ENCODE assay signal across 20 cellular contexts in the genomic region with DNA sequence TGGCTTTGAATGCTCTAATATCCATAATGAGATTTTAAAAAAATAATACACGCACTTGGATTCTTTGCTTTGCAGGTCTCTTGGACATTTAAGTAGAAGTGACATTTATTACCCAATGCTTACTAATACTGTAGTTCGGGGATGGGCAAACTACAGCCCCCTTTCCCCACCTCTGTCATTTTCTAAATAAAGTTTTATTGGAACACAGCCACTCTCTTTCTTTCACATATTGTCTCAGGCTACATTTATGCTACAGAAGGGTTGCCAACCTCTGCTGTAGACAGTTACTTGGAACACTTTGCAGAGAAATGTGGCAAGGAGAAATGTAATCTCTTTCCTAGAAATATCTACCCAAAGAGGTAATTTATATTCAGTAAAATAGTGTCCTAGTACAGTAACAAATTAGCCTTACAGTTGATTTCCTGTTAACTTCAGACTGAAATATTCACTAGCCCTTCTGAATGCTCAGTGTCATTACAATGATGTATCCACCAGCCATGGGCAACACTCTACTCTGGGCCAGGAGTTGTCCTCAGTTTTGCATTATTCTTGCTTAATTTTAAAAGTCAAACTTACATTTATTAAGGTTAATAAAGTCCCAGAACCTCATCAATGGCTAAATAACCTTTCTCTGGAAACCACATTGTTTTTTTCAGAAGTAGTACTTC.
A peak's percentile ranks its signal among the peaks of the same experiment; 100 is the strongest.
DNase-seq lines count a peak whose midpoint lies in the region; ATAC-seq, FAIRE-seq and TF ChIP-seq lines count a peak whose summit lies in the region.
"Had no signal": no experiment of that assay in that cellular context is flagged by ENCODE, and none has a peak within 500 bp of the region (broad histone marks: within the 10 kb centered on the region; RNA-seq: fewer than 3 reads in every experiment).

No MANE protein-coding gene starts in this region.

- WGBS in H1 (ENCODE audit: extremely low coverage in 1 of 2, insufficient coverage in 1 of 2, insufficient read length in 1 of 2, insufficient replicate concordance in 2 of 2, low coverage in 1 of 2, low lambda C conversion rate in 2 of 2, missing lambda C conversion rate in 1 of 2), 2 experiments, result 83% methylated on average over 2 of the region's 2 CpGs; no CpG with 5 or more reads in 1 of the 2 experiments
- WGBS in SK-N-SH (ENCODE audit: low lambda C conversion rate), result 18% methylated on average over 2 of the region's 2 CpGs

- no peak for ATAC-seq in CD4-positive, alpha-beta T cell (ENCODE audit: poor library complexity)
- ATAC-seq in GM19351 (IDR thresholded peaks at IDR 0.05; ENCODE audit: unreplicated experiment), result no peak
- ATAC-seq: body of pancreas, right cardiac atrium had no signal

- H3K27ac ChIP-seq in CD4-positive, alpha-beta T cell (ENCODE audit: low read depth, low read length), result no peak overlapping the region
- H3K27ac ChIP-seq in H1 (ENCODE audit: low read depth, low read length) (no peak overlapping the region), SK-N-SH (ENCODE audit: low read depth in 2 of 2, low read length in 1 of 2) (no peak overlapping the region)
- H3K27ac ChIP-seq: 22Rv1, body of pancreas, colonic mucosa, upper lobe of left lung had no signal

- H3K4me1 ChIP-seq in H1 (replicated peaks in 1 of 4; ENCODE audit: control insufficient read depth in 3 of 4, insufficient read depth in 4 of 4, low read length in 3 of 4) (no peaks in the 10 kb centered on the region), SK-N-SH (ENCODE audit: control insufficient read depth in 1 of 2, insufficient read depth in 2 of 2, low read depth in 1 of 2, low read length in 1 of 2) (no peaks in the 10 kb centered on the region)
- H3K4me1 ChIP-seq: colonic mucosa had no signal

- H3K4me3 ChIP-seq in H1 (ENCODE audit: extremely low read depth in 1 of 4, insufficient read depth in 2 of 4, low read depth in 3 of 4, low read length in 4 of 4) (no peak overlapping the region), SK-N-SH (ENCODE audit: low read depth in 2 of 2, low read length in 1 of 2) (no peak overlapping the region)
- H3K4me3 ChIP-seq: body of pancreas, colonic mucosa, upper lobe of left lung had no signal

- no peak overlapping the region for H2BK20ac ChIP-seq in H1 (ENCODE audit: low read length)

- no peak for TF ChIP-seq POLR2A in H1 (IDR thresholded peaks at IDR 0.05; ENCODE audit: control extremely low read depth in 1 of 2, low read depth in 2 of 2, low read length in 2 of 2)

- H3K4me3 Mint-ChIP-seq in CD4-positive, alpha-beta T cell, result no peak overlapping the region
- no peak overlapping the region for H3K4me3 Mint-ChIP-seq in activated CD4-positive, alpha-beta memory T cell treated with anti-CD3 and anti-CD28 coated beads, Interleukin-2, amount 10 ng/mL, durations not matched to agents 7 days and 5 days
- H3K4me3 Mint-ChIP-seq in mesothelial cell of epicardium, result no peak overlapping the region

- H4K20me1 ChIP-seq in H1 (replicated peaks in 1 of 2; ENCODE audit: control insufficient read depth in 1 of 2, insufficient read depth in 2 of 2, low read length in 2 of 2) (no peaks in the 10 kb centered on the region), SK-N-SH (ENCODE audit: insufficient read depth) (no peaks in the 10 kb centered on the region)

- H3K4me2 ChIP-seq in H1 (ENCODE audit: insufficient read depth in 1 of 2, low read depth in 2 of 2, low read length in 2 of 2) (no peak overlapping the region), SK-N-SH (no peak overlapping the region)

- no peak for TF ChIP-seq EP300 in H1 (IDR thresholded peaks at IDR 0.05; ENCODE audit: borderline replicate concordance in 1 of 2, low read depth in 2 of 2, low read length in 2 of 2)
- no peak for TF ChIP-seq EP300 in SK-N-SH (IDR thresholded peaks at IDR 0.05; ENCODE audit: borderline replicate concordance in 1 of 2, low read depth in 1 of 2, low read length in 1 of 2)

- H3K36me3 ChIP-seq in H1 (ENCODE audit: control insufficient read depth in 2 of 4, insufficient read depth in 4 of 4, low read length in 3 of 4) (no peaks in the 10 kb centered on the region), SK-N-SH (replicated peaks in 1 of 2; ENCODE audit: control insufficient read depth in 1 of 2, insufficient read depth in 2 of 2, low read length in 1 of 2) (no peaks in the 10 kb centered on the region)
- H3K36me3 ChIP-seq: colonic mucosa, upper lobe of left lung had no signal

- H3K4ac ChIP-seq in H1 (replicated peaks; ENCODE audit: insufficient read length, low read depth, low read length), result no peak overlapping the region

- no peak overlapping the region for H4K8ac ChIP-seq in H1 (ENCODE audit: extremely low read depth, insufficient read depth, low read length)

- no peak for TF ChIP-seq RAD21 in H1 (IDR thresholded peaks at IDR 0.05 in 1 of 2, conservative IDR thresholded peaks at IDR 0.05 in 1 of 2; ENCODE audit: low read depth in 2 of 2, low read length in 2 of 2)
- no peak for TF ChIP-seq RAD21 in SK-N-SH (IDR thresholded peaks at IDR 0.05; ENCODE audit: low read length)

- CTCF ChIA-PET in CD4-positive, alpha-beta T cell (lab: Charles Lee), result no interaction called here
- CTCF ChIA-PET in activated CD4-positive, alpha-beta memory T cell treated with anti-CD3 and anti-CD28 coated beads, Interleukin-2, amount 10 ng/mL, durations not matched to agents 7 days and 5 days (lab: Charles Lee), result no interaction called here
- CTCF ChIA-PET in H1 (lab: Charles Lee; ENCODE audit: partially characterized antibody) (interaction anchor here (1.7 kb wide), 1 partner anchor 278 kb away, joined by 3 read pairs; no protein-coding TSS in a partner anchor), SK-N-SH (lab: Yijun Ruan, JAX) (interaction anchor here (0.9 kb wide), 1 partner anchor 9 kb away, joined by 3 read pairs; no protein-coding TSS in a partner anchor)

- FAIRE-seq in H1 (lab: Jason Lieb, UNC), result no peak
- FAIRE-seq: endometrium had no signal

- H2AK5ac ChIP-seq in H1 (ENCODE audit: low read depth, low read length), result no peak overlapping the region

- H2BK15ac ChIP-seq in H1 (ENCODE audit: low read length), result no peak overlapping the region

- no peak for TF ChIP-seq CTCF in CD4-positive, alpha-beta T cell (IDR thresholded peaks at IDR 0.05)
- no peak for TF ChIP-seq CTCF in H1 (IDR thresholded peaks at IDR 0.05; ENCODE audit: control extremely low read depth in 1 of 3, insufficient read depth in 1 of 3, low read depth in 1 of 3, low read length in 3 of 3)
- no peak for TF ChIP-seq CTCF in mesothelial cell of epicardium (IDR thresholded peaks at IDR 0.05; ENCODE audit: unreplicated experiment)
- TF ChIP-seq CTCF in SK-N-SH (IDR thresholded peaks at IDR 0.05), result no peak

- H2BK120ac ChIP-seq in H1 (replicated peaks; ENCODE audit: low read depth, low read length), result no peak overlapping the region

- POLR2A ChIA-PET in CD4-positive, alpha-beta T cell (lab: Charles Lee), result interaction anchor here (1.1 to 1.4 kb wide), 2 partner anchors 12 to 73 kb away, joined by 4 to 5 read pairs; no protein-coding TSS in a partner anchor
- POLR2A ChIA-PET in activated CD4-positive, alpha-beta memory T cell treated with anti-CD3 and anti-CD28 coated beads, Interleukin-2, amount 10 ng/mL, durations not matched to agents 7 days and 5 days (lab: Charles Lee), result interaction anchor here (0.7 kb wide), 1 partner anchor 28 kb away, joined by 3 read pairs; no protein-coding TSS in a partner anchor
- POLR2A ChIA-PET in H1 (lab: Charles Lee; ENCODE audit: partially characterized antibody), result no interaction called here
- POLR2A ChIA-PET in SK-N-SH (lab: Yijun Ruan, JAX), result no interaction called here

- peaks cover 10% of the 10 kb centered on the region for H3K36me3 Mint-ChIP-seq in CD4-positive, alpha-beta T cell (ENCODE audit: low read depth)
- H3K36me3 Mint-ChIP-seq in activated CD4-positive, alpha-beta memory T cell treated with anti-CD3 and anti-CD28 coated beads, Interleukin-2, amount 10 ng/mL, durations not matched to agents 7 days and 5 days (ENCODE audit: low read depth), result peaks cover 6% of the 10 kb centered on the region
- no peaks in the 10 kb centered on the region for H3K36me3 Mint-ChIP-seq in mesothelial cell of epicardium

- H3K14ac ChIP-seq in H1 (ENCODE audit: insufficient read length), result no peak overlapping the region

- H4K91ac ChIP-seq in H1 (replicated peaks; ENCODE audit: insufficient read length, low read length), result no peak overlapping the region

- H4K5ac ChIP-seq in H1 (ENCODE audit: insufficient read length, low read depth, low read length), result no peak overlapping the region

- H3K23ac ChIP-seq in H1 (ENCODE audit: insufficient read length), result no peak overlapping the region

- DNase-seq in NOMO-1 treated with DMSO at 0.1 percent for 48 hours (lab: John Stamatoyannopoulos, UW; ENCODE audit: unreplicated experiment) (peak; percentile 24), NOMO-1 treated with dmso at 0.1 percent for 144 hours (lab: John Stamatoyannopoulos, UW; ENCODE audit: unreplicated experiment) (no peak), H1 (ENCODE audit: low read depth in 1 of 2, low spot score in 2 of 2) (no peak), mesothelial cell of epicardium (ENCODE audit: low spot score in 2 of 2, unreplicated experiment in 2 of 2) (no peak), SK-N-SH (no peak)
- DNase-seq in CD4-positive, alpha-beta T cell, result no peak
- no peak for DNase-seq in activated CD4-positive, alpha-beta memory T cell treated with anti-CD3 and anti-CD28 coated beads, Interleukin-2, amount 10 ng/mL, durations not matched to agents 7 days and 5 days
- DNase-seq: activated gamma-delta T cell treated with Interleukin-2 at 50 U/mL for 16 hours, AML-193, body of pancreas, colonic mucosa, Karpas-422, NCI-H1048, NCI-H2029, right cardiac atrium, SW 1271, upper lobe of left lung had no signal

- H3K27me3 Mint-ChIP-seq in CD4-positive, alpha-beta T cell, result no peaks in the 10 kb centered on the region
- no peaks in the 10 kb centered on the region for H3K27me3 Mint-ChIP-seq in activated CD4-positive, alpha-beta memory T cell treated with anti-CD3 and anti-CD28 coated beads, Interleukin-2, amount 10 ng/mL, durations not matched to agents 7 days and 5 days
- H3K27me3 Mint-ChIP-seq in mesothelial cell of epicardium (ENCODE audit: low read depth), result no peaks in the 10 kb centered on the region

- no peak overlapping the region for H3K18ac ChIP-seq in H1 (ENCODE audit: extremely low read depth, low read length)

- H3K9me2 ChIP-seq in SK-N-SH, result no peaks in the 10 kb centered on the region

- no peaks in the 10 kb centered on the region for H3K9me3 ChIP-seq in CD4-positive, alpha-beta T cell (ENCODE audit: control insufficient read depth, low read length)
- no peaks in the 10 kb centered on the region for H3K9me3 ChIP-seq in H1 (ENCODE audit: insufficient read depth in 2 of 2, low read depth in 1 of 2, low read length in 1 of 2)
- no peaks in the 10 kb centered on the region for H3K9me3 ChIP-seq in SK-N-SH
- H3K9me3 ChIP-seq: body of pancreas, colonic mucosa, upper lobe of left lung had no signal

- H3K79me1 ChIP-seq in H1 (ENCODE audit: low read depth, low read length), result no peaks in the 10 kb centered on the region

- H3K56ac ChIP-seq in H1 (replicated peaks; ENCODE audit: insufficient read length, low read depth, low read length), result no peak overlapping the region

- intact Hi-C loops in CD4-positive, alpha-beta T cell (cut with DNase I, micrococcal nuclease), result no loop called here

- H2AFZ ChIP-seq in H1 (ENCODE audit: low read length) (0 out of 2 replicates have a peak overlapping the region, but pooled peaks have one; percentile 37), SK-N-SH (ENCODE audit: low read depth) (no peak overlapping the region)

- H3K79me2 ChIP-seq in H1 (ENCODE audit: control insufficient read depth in 1 of 2, insufficient read depth in 2 of 2, low read length in 2 of 2), result no peaks in the 10 kb centered on the region
- H3K79me2 ChIP-seq in SK-N-SH (ENCODE audit: insufficient read depth), result no peaks in the 10 kb centered on the region

- peak overlapping the region; percentile 90 for H3K27ac Mint-ChIP-seq in CD4-positive, alpha-beta T cell
- peak overlapping the region; percentile 81 for H3K27ac Mint-ChIP-seq in activated CD4-positive, alpha-beta memory T cell treated with anti-CD3 and anti-CD28 coated beads, Interleukin-2, amount 10 ng/mL, durations not matched to agents 7 days and 5 days
- H3K27ac Mint-ChIP-seq in mesothelial cell of epicardium, result no peak overlapping the region

- peaks cover 4% of the 10 kb centered on the region for H3K9me3 Mint-ChIP-seq in CD4-positive, alpha-beta T cell
- H3K9me3 Mint-ChIP-seq in activated CD4-positive, alpha-beta memory T cell treated with anti-CD3 and anti-CD28 coated beads, Interleukin-2, amount 10 ng/mL, durations not matched to agents 7 days and 5 days, result peaks cover 4% of the 10 kb centered on the region
- no peaks in the 10 kb centered on the region for H3K9me3 Mint-ChIP-seq in mesothelial cell of epicardium

- no peak overlapping the region for H3K9ac ChIP-seq in H1 (replicated peaks in 1 of 4; ENCODE audit: extremely low read depth in 1 of 4, low read depth in 3 of 4, low read length in 3 of 4)
- H3K9ac ChIP-seq in SK-N-SH, result no peak overlapping the region

- no peak overlapping the region for H2BK5ac ChIP-seq in H1 (ENCODE audit: low read depth, low read length)

- H3K27me3 ChIP-seq in CD4-positive, alpha-beta T cell (ENCODE audit: control insufficient read depth, insufficient read depth, low read length), result no peaks in the 10 kb centered on the region
- no peaks in the 10 kb centered on the region for H3K27me3 ChIP-seq in H1 (replicated peaks in 1 of 4; ENCODE audit: control insufficient read depth in 3 of 4, extremely low read depth in 1 of 4, insufficient read depth in 3 of 4, low read length in 3 of 4)
- peaks cover 22% of the 10 kb centered on the region; the same call in 1 of the 2 replicates for H3K27me3 ChIP-seq in SK-N-SH (ENCODE audit: insufficient read depth)
- H3K27me3 ChIP-seq: colonic mucosa, upper lobe of left lung had no signal

- no peaks in the 10 kb centered on the region for H3F3A ChIP-seq in SK-N-SH (replicated peaks; ENCODE audit: insufficient read depth)

- peaks cover 59% of the 10 kb centered on the region for H3K4me1 Mint-ChIP-seq in CD4-positive, alpha-beta T cell (ENCODE audit: low read depth)
- H3K4me1 Mint-ChIP-seq in activated CD4-positive, alpha-beta memory T cell treated with anti-CD3 and anti-CD28 coated beads, Interleukin-2, amount 10 ng/mL, durations not matched to agents 7 days and 5 days, result peaks cover 44% of the 10 kb centered on the region
- no peaks in the 10 kb centered on the region for H3K4me1 Mint-ChIP-seq in mesothelial cell of epicardium

- no peak overlapping the region for H2BK12ac ChIP-seq in H1 (ENCODE audit: low read depth, low read length)

- H3K23me2 ChIP-seq in H1 (ENCODE audit: low read depth, low read length), result no peaks in the 10 kb centered on the region

Comparison
In these comparisons a context has a peak if more than half of its experiments do, and no peak if none do; other contexts are left out.
1. CTCF ChIA-PET loops: an anchor here in H1 (1.7 kb wide) and SK-N-SH (0.9 kb wide); none called in CD4-positive, alpha-beta T cell and activated CD4-positive, alpha-beta memory T cell treated with anti-CD3 and anti-CD28 coated beads, Interleukin-2, amount 10 ng/mL, durations not matched to agents 7 days and 5 days.
2. POLR2A ChIA-PET loops: an anchor here in CD4-positive, alpha-beta T cell (1.1 to 1.4 kb wide) and activated CD4-positive, alpha-beta memory T cell treated with anti-CD3 and anti-CD28 coated beads, Interleukin-2, amount 10 ng/mL, durations not matched to agents 7 days and 5 days (0.7 kb wide); none called in H1 and SK-N-SH.